1 cellular context compared by ENCODE assay signal in the genomic region with DNA sequence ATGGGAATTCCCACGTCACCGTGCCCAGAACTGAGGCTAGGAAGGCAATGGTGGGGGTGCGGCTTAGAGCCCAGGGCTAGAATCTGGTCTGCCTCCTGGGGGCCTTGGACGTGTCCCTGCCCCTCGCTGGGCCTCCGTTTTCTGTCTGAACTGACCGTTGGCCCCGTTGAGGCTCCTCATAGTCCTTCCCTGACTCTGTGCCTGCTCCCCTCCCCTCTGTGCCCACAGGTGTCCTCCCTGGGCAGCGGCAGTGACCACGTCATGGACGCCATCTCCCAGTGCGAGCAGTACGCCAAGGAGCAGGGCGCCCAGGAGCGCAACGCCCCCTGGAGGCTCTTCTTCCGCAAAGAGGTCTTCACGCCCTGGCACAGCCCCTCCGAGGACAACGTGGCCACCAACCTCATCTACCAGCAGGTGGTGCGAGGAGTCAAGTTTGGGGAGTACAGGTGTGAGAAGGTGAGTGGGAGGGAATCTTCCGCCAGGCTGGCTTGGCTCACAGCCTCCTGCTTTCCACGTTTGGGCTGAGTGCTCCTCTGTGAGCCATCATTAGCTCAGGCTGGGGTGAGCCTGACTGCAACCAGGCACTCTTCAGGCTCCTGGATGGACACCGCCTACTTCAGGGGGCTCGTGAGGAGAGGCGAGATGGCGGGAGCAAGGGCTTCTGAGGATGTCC.
TF ChIP-seq lines count a peak whose summit lies in the region.

No MANE protein-coding gene starts in this region.

TF ChIP-seq in HEK293, 187 proteins besides CTCF, POLR2A, EP300 and RAD21 (continued from another document):
- TF ChIP-seq HIC1 (tag by site-specific recombination; IDR thresholded peaks at IDR 0.05) (peak; percentile 92), ZNF335 (tag by site-specific recombination; conservative IDR thresholded peaks at IDR 0.05) (peak; percentile 85), ZNF561 (tag by site-specific recombination; IDR thresholded peaks at IDR 0.05; ENCODE audit: borderline replicate concordance) (no peak), ZNF157 (tag by site-specific recombination; IDR thresholded peaks at IDR 0.05) (no peak), ZNF501 (tag by site-specific recombination; IDR thresholded peaks at IDR 0.05) (peak; percentile 80), SCRT2 (tag by site-specific recombination; IDR thresholded peaks at IDR 0.05) (peak; percentile 98), ZNF610 (tag by site-specific recombination; IDR thresholded peaks at IDR 0.05; ENCODE audit: borderline replicate concordance) (0 out of 2 replicates have a peak, but pooled peaks have one; percentile 39), YY1 (tag by site-specific recombination; IDR thresholded peaks at IDR 0.05) (peak; percentile 86; the same call in 1 of the 2 replicates), ZFP41 (tag by site-specific recombination; IDR thresholded peaks at IDR 0.05; ENCODE audit: borderline replicate concordance) (no peak), BCL11A (tag by site-specific recombination; IDR thresholded peaks at IDR 0.05; ENCODE audit: low read depth) (no peak), ZIC2 (tag by site-specific recombination; IDR thresholded peaks at IDR 0.05) (peak; percentile 75), SCRT1 (tag by site-specific recombination; IDR thresholded peaks at IDR 0.05; ENCODE audit: borderline replicate concordance) (peak; percentile 93), ZNF692 (tag by site-specific recombination; IDR thresholded peaks at IDR 0.05) (peak; percentile 58; the same call in 1 of the 2 replicates), ZEB2 (tag by site-specific recombination; IDR thresholded peaks at IDR 0.05) (peak; percentile 86), SP3 (tag by site-specific recombination; IDR thresholded peaks at IDR 0.05) (peak; percentile 42; the same call in 1 of the 2 replicates), SP7 (tag by site-specific recombination; IDR thresholded peaks at IDR 0.05) (peak; percentile 66), WT1 (tag by site-specific recombination; IDR thresholded peaks at IDR 0.05) (peak; percentile 32; the same call in 1 of the 2 replicates), ZXDB (tag by site-specific recombination; IDR thresholded peaks at IDR 0.05) (peak; percentile 72; the same call in 1 of the 2 replicates), ZNF629 (tag by site-specific recombination; IDR thresholded peaks at IDR 0.05) (peak; percentile 85), ZFP37 (tag by site-specific recombination; IDR thresholded peaks at IDR 0.05) (peak; percentile 92), SALL2 (tag by site-specific recombination; IDR thresholded peaks at IDR 0.05; ENCODE audit: borderline replicate concordance) (no peak), GLIS1 (tag by site-specific recombination; IDR thresholded peaks at IDR 0.05) (peak; percentile 39), ZNF19 (tag by site-specific recombination; IDR thresholded peaks at IDR 0.05; ENCODE audit: low read depth) (no peak), ZBTB48 (tag by site-specific recombination; IDR thresholded peaks at IDR 0.05) (peak; percentile 56; the same call in 1 of the 2 replicates), ZNF394 (tag by site-specific recombination; IDR thresholded peaks at IDR 0.05; ENCODE audit: borderline replicate concordance) (0 out of 2 replicates have a peak, but pooled peaks have one; percentile 17), ZBTB21 (tag by site-specific recombination; IDR thresholded peaks at IDR 0.05) (peak; percentile 65), ZBTB8A (tag by site-specific recombination; IDR thresholded peaks at IDR 0.05) (peak; percentile 89), ZNF423 (tag by site-specific recombination; IDR thresholded peaks at IDR 0.05) (peak; percentile 75; the same call in 1 of the 2 replicates), YY2 (tag by site-specific recombination; IDR thresholded peaks at IDR 0.05) (peak; percentile 72; the same call in 1 of the 2 replicates), GLIS2 (tag by site-specific recombination; IDR thresholded peaks at IDR 0.05) (peak; percentile 81), ZNF2 (tag by site-specific recombination; IDR thresholded peaks at IDR 0.05) (peak; percentile 97), ZNF274 (IDR thresholded peaks at IDR 0.05; ENCODE audit: low read length) (no peak), ZNF274 (tag by site-specific recombination; IDR thresholded peaks at IDR 0.05; ENCODE audit: borderline replicate concordance) (no peak), ZNF341 (tag by site-specific recombination; IDR thresholded peaks at IDR 0.05; ENCODE audit: low read depth) (peak; percentile 89), EGR2 (tag by site-specific recombination; IDR thresholded peaks at IDR 0.05; ENCODE audit: low read depth) (no peak; the same call in 1 of the 2 replicates), ZNF530 (tag by site-specific recombination; IDR thresholded peaks at IDR 0.05; ENCODE audit: low read depth) (no peak)
- TF ChIP-seq, protein P1, sequence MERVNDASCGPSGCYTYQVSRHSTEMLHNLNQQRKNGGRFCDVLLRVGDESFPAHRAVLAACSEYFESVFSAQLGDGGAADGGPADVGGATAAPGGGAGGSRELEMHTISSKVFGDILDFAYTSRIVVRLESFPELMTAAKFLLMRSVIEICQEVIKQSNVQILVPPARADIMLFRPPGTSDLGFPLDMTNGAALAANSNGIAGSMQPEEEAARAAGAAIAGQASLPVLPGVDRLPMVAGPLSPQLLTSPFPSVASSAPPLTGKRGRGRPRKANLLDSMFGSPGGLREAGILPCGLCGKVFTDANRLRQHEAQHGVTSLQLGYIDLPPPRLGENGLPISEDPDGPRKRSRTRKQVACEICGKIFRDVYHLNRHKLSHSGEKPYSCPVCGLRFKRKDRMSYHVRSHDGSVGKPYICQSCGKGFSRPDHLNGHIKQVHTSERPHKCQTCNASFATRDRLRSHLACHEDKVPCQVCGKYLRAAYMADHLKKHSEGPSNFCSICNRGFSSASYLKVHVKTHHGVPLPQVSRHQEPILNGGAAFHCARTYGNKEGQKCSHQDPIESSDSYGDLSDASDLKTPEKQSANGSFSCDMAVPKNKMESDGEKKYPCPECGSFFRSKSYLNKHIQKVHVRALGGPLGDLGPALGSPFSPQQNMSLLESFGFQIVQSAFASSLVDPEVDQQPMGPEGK (tag by site-specific recombination; IDR thresholded peaks at IDR 0.05), result peak; percentile 65; the same call in 1 of the 2 replicates
- TF ChIP-seq, protein P2, sequence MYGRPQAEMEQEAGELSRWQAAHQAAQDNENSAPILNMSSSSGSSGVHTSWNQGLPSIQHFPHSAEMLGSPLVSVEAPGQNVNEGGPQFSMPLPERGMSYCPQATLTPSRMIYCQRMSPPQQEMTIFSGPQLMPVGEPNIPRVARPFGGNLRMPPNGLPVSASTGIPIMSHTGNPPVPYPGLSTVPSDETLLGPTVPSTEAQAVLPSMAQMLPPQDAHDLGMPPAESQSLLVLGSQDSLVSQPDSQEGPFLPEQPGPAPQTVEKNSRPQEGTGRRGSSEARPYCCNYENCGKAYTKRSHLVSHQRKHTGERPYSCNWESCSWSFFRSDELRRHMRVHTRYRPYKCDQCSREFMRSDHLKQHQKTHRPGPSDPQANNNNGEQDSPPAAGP (tag by site-specific recombination; IDR thresholded peaks at IDR 0.05), result 0 out of 2 replicates have a peak, but pooled peaks have one; percentile 22
- TF ChIP-seq, protein P3, sequence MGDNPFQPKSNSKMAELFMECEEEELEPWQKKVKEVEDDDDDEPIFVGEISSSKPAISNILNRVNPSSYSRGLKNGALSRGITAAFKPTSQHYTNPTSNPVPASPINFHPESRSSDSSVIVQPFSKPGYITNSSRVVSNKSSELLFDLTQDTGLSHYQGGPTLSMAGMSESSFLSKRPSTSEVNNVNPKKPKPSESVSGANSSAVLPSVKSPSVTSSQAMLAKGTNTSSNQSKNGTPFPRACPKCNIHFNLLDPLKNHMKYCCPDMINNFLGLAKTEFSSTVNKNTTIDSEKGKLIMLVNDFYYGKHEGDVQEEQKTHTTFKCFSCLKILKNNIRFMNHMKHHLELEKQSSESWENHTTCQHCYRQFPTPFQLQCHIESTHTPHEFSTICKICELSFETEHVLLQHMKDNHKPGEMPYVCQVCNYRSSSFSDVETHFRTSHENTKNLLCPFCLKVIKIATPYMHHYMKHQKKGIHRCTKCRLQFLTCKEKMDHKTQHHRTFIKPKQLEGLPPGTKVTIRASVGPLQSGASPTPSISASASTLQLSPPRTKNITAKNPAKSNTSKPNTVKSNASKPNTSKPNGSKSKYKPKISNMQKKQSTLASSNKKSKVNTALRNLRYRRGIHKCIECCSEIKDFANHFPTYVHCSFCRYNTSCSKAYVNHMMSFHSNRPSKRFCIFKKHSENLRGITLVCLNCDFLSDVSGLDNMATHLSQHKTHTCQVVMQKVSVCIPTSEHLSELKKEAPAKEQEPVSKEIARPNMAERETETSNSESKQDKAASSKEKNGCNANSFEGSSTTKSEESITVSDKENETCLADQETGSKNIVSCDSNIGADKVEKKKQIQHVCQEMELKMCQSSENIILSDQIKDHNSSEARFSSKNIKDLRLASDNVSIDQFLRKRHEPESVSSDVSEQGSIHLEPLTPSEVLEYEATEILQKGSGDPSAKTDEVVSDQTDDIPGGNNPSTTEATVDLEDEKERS (tag by site-specific recombination; IDR thresholded peaks at IDR 0.05), result 0 out of 2 replicates have a peak, but pooled peaks have one; percentile 29
- TF ChIP-seq, protein P4, sequence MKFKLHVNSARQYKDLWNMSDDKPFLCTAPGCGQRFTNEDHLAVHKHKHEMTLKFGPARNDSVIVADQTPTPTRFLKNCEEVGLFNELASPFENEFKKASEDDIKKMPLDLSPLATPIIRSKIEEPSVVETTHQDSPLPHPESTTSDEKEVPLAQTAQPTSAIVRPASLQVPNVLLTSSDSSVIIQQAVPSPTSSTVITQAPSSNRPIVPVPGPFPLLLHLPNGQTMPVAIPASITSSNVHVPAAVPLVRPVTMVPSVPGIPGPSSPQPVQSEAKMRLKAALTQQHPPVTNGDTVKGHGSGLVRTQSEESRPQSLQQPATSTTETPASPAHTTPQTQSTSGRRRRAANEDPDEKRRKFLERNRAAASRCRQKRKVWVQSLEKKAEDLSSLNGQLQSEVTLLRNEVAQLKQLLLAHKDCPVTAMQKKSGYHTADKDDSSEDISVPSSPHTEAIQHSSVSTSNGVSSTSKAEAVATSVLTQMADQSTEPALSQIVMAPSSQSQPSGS (tag by site-specific recombination; IDR thresholded peaks at IDR 0.05; ENCODE audit: low read depth), result 0 out of 2 replicates have a peak, but pooled peaks have one; percentile 14
- TF ChIP-seq, protein P5, sequence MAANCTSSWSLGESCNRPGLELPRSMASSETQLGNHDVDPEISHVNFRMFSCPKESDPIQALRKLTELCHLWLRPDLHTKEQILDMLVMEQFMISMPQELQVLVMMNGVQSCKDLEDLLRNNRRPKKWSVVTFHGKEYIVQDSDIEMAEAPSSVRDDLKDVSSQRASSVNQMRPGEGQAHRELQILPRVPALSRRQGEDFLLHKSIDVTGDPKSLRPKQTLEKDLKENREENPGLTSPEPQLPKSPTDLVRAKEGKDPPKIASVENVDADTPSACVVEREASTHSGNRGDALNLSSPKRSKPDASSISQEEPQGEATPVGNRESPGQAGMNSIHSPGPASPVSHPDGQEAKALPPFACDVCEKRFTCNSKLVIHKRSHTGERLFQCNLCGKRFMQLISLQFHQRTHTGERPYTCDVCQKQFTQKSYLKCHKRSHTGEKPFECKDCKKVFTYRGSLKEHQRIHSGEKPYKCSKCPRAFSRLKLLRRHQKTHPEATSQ (tag by site-specific recombination; IDR thresholded peaks at IDR 0.05), result no peak
- TF ChIP-seq, protein P6, sequence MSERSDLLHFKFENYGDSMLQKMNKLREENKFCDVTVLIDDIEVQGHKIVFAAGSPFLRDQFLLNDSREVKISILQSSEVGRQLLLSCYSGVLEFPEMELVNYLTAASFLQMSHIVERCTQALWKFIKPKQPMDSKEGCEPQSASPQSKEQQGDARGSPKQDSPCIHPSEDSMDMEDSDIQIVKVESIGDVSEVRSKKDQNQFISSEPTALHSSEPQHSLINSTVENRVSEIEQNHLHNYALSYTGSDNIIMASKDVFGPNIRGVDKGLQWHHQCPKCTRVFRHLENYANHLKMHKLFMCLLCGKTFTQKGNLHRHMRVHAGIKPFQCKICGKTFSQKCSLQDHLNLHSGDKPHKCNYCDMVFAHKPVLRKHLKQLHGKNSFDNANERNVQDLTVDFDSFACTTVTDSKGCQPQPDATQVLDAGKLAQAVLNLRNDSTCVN (tag by site-specific recombination; optimal IDR thresholded peaks at IDR 0.05), result peak; percentile 23
TF ChIP-seq in HEK293: peak in this region for 40.
